In the genomic region with DNA sequence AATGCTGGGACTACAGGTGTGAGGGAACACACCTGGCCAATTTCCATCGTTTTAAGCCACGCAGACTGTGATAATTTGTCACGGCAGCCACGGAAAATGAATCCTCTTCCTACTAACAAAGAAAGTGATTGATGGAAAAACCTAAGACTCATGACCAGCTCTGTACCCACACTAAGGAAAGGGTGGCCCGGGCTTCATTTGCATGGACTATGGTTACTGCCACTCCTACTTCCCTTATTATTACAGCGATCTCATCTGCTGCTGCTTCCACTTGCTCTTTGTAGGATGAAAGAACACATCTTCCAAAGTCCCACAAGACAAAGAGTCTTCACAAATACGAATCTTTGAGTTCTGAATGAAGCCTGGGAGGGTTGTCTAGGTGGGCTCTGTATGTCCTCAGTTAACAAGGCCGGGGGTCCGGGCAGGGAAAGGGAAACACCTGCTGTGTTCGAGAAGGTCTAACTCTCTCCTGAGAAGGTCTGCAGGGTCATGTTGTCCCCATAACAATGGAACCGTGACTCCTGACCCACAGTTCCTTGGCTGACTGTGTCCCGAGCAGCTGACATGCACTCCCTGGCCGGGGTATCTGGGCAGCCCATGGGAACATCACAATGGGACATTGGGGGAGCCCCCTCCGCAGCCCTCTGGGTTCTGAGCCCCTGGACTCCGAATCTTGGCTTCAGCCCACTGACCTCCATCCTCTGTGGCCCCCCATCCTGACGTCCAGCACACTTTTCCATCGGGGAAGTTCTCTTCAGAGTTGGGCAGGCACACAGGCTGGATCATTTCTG, we compare ENCODE assay signal across 38 cellular contexts. TPM values are rescaled to one million over a fixed set of nuclear protein-coding genes. Genes with fewer than 3 reads are reported as not detected.
DNase-seq lines count a peak whose midpoint lies in the region; ATAC-seq, FAIRE-seq and TF ChIP-seq lines count a peak whose summit lies in the region.
"Had no signal": no experiment of that assay in that cellular context is flagged by ENCODE, and none has a peak within 500 bp of the region (broad histone marks: within the 10 kb centered on the region; RNA-seq: fewer than 3 reads in every experiment).

No MANE protein-coding gene starts in this region.

- H3K27me3 ChIP-seq in BLaER1 treated with 17β-estradiol and CSF1 and Interleukin-3, amounts not matched to agents 10 nM and 100 nM = no peaks in the 10 kb centered on the region
- H3K27me3 ChIP-seq in OCI-LY1 (ENCODE audit: insufficient read depth, low read length) (peaks cover 26% of the 10 kb centered on the region; the same call in 1 of the 2 replicates), GM12878 (replicated peaks in 1 of 2; ENCODE audit: control insufficient read depth in 2 of 2, insufficient read depth in 2 of 2, low read length in 1 of 2) (no peaks in the 10 kb centered on the region), sigmoid colon (peaks cover 0 to 23% (median 11%) of the 10 kb centered on the region in 3 donors), tibial nerve (peaks cover 0 to 11% of the 10 kb centered on the region in 2 donors)
- H3K27me3 ChIP-seq: adrenal gland, right lobe of liver, SJSA1 had no signal

- TF ChIP-seq EP300 in GM12878 (IDR thresholded peaks at IDR 0.05; ENCODE audit: borderline replicate concordance in 1 of 2, control insufficient read depth in 1 of 2, low read depth in 2 of 2, low read length in 2 of 2) (no peak), sigmoid colon (IDR thresholded peaks at IDR 0.05) (no peak), tibial nerve (IDR thresholded peaks at IDR 0.05) (no peak)

- no peak for DNase-seq in GM12878 (ENCODE audit: low read depth, low spot score)
- peak; percentile 21 for DNase-seq in sigmoid colon
- DNase-seq in activated naive CD4-positive, alpha-beta T cell (lab: John Stamatoyannopoulos, UW) = no peak
- no peak for DNase-seq in naive thymus-derived CD8-positive, alpha-beta T cell
- DNase-seq in tibial nerve (ENCODE audit: low spot score in 2 of 2) = no peak
- DNase-seq: activated CD4-positive, CD25-positive, alpha-beta regulatory T cell; activated naive CD4-positive, alpha-beta T cell treated with anti-CD3 and anti-CD28 coated beads for 36 hours; activated T-cell treated with anti-CD3 and anti-CD28 coated beads, Interleukin-2, amount 50 U/mL, for 72 hours; adrenal gland; CD8-positive, alpha-beta T cell; EL; endodermal cell; H7; head of caudate nucleus; left ventricle myocardium inferior; naive thymus-derived CD4-positive, alpha-beta T cell; NCI-H146; NCI-H2107; NCI-H345; NCI-H69; nucleus accumbens; stimulated activated CD4-positive, alpha-beta T cell treated with anti-CD3 and anti-CD28 coated beads, Interleukin-12 subunit alpha, Interleukin-12 subunit beta, amount 100 ng/mL, for 4 hours; stimulated activated CD4-positive, alpha-beta T cell treated with anti-CD3 and anti-CD28 coated beads, Interleukin-4, amount 100 ng/mL, for 1 hour; T1000 had no signal

- H3K27ac Mint-ChIP-seq in naive thymus-derived CD8-positive, alpha-beta T cell = no peak overlapping the region
- H3K27ac Mint-ChIP-seq: activated naive CD4-positive, alpha-beta T cell treated with anti-CD3 and anti-CD28 coated beads for 36 hours; activated T-cell treated with anti-CD3 and anti-CD28 coated beads, Interleukin-2, amount 50 U/mL, for 72 hours; CD8-positive, alpha-beta T cell; dendritic cell treated with granulocyte-macrophage colony-stimulating factor and Interleukin-4, amounts not matched to agents 40 ng/mL and 50 ng/mL, for 4 days; endodermal cell; type B pancreatic cell had no signal

- no peak overlapping the region for H3K9ac ChIP-seq in BLaER1 treated with 17β-estradiol and CSF1 and Interleukin-3, amounts not matched to agents 10 nM and 100 nM
- no peak overlapping the region for H3K9ac ChIP-seq in OCI-LY1 (ENCODE audit: low read length)
- H3K9ac ChIP-seq in GM12878 (ENCODE audit: control insufficient read depth, insufficient read depth, low read length) = no peak overlapping the region
- H3K9ac ChIP-seq: KMS-11 had no signal

- H3K27ac ChIP-seq in BLaER1 treated with 17β-estradiol and CSF1 and Interleukin-3, amounts not matched to agents 10 nM and 100 nM = no peak overlapping the region
- no peak overlapping the region for H3K27ac ChIP-seq in OCI-LY1 (ENCODE audit: low read depth, low read length, poor library complexity, severe bottlenecking)
- no peak overlapping the region for H3K27ac ChIP-seq in GM12878 (ENCODE audit: control insufficient read depth, insufficient read depth)
- H3K27ac ChIP-seq in sigmoid colon = no peak overlapping the region
- H3K27ac ChIP-seq in tibial nerve = no peak overlapping the region
- H3K27ac ChIP-seq: adrenal gland, KMS-11, left ventricle myocardium inferior, prostate gland, right lobe of liver, SJSA1 had no signal

- TF ChIP-seq POLR2A in GM12878 (IDR thresholded peaks at IDR 0.05; ENCODE audit: low read depth, low read length) (no peak), sigmoid colon (IDR thresholded peaks at IDR 0.05) (no peak), tibial nerve (IDR thresholded peaks at IDR 0.05) (no peak)

- CTCF ChIA-PET in GM12878 (lab: Yijun Ruan, JAX) = interaction anchor here (1.3 to 3.8 kb wide), 2 partner anchors 42 kb away, joined by 3 to 15 read pairs; no protein-coding TSS in a partner anchor

- ATAC-seq in GM12878 (peak; percentile 40; the same call in 1 of the 3 replicates), GM18867 (IDR thresholded peaks at IDR 0.05; ENCODE audit: unreplicated experiment) (no peak)
- no peak for ATAC-seq in naive thymus-derived CD8-positive, alpha-beta T cell
- ATAC-seq: activated T-cell treated with anti-CD3 and anti-CD28 coated beads, Interleukin-2, amount 50 U/mL, for 72 hours; CD8-positive, alpha-beta T cell; naive thymus-derived CD4-positive, alpha-beta T cell; right lobe of liver had no signal

- no peak for TF ChIP-seq CTCF in OCI-LY1 (IDR thresholded peaks at IDR 0.05; ENCODE audit: low read length)
- no peak for TF ChIP-seq CTCF in GM12878 (IDR thresholded peaks at IDR 0.05 in 2 of 3, conservative IDR thresholded peaks at IDR 0.05 in 1 of 3; ENCODE audit: control insufficient read depth in 2 of 3, extremely low read depth in 1 of 3, insufficient read depth in 1 of 3, low read depth in 3 of 3, low read length in 3 of 3)
- TF ChIP-seq CTCF in sigmoid colon (IDR thresholded peaks at IDR 0.05) = no peak
- no peak for TF ChIP-seq CTCF in tibial nerve (IDR thresholded peaks at IDR 0.05)

- in situ Hi-C loops in GM12878 (cut with MboI) = loop anchor here (5.0 kb wide), 1 partner anchor 68 kb away; no protein-coding TSS in a partner anchor

- WGBS in GM12878 (ENCODE audit: insufficient coverage, insufficient replicate concordance, low lambda C conversion rate, missing lambda C conversion rate) = 27% methylated on average over 17 of the region's 17 CpGs
- WGBS in sigmoid colon, 2 donors = 78 to 84% methylated on average over 17 of the region's 17 CpGs
- 68 to 75% methylated on average over 17 of the region's 17 CpGs for WGBS in tibial nerve, 2 donors

- BruUV-seq in GM12878 (replicated peaks; lab: Mats Ljungman, UMichigan) = no TSS peak

- peaks cover 14 to 28% (median 26%) of the 10 kb centered on the region in 11 experiments for H3K9me3 ChIP-seq in BLaER1 treated with 17β-estradiol and CSF1 and Interleukin-3, amounts not matched to agents 10 nM and 100 nM (replicated peaks in 1 of 11)
- peaks cover 10% of the 10 kb centered on the region; the same call in 1 of the 2 replicates for H3K9me3 ChIP-seq in OCI-LY1 (ENCODE audit: low read length)
- peaks cover 6% of the 10 kb centered on the region; the same call in 2 of the 3 replicates for H3K9me3 ChIP-seq in GM12878 (replicated peaks; ENCODE audit: control insufficient read depth, insufficient read depth, low read length)
- H3K9me3 ChIP-seq in sigmoid colon = peaks cover 0 to 4% (median 0%) of the 10 kb centered on the region in 4 donors
- H3K9me3 ChIP-seq in tibial nerve = peaks cover 0 to 26% (median 3%) of the 10 kb centered on the region in 4 donors
- H3K9me3 ChIP-seq: adrenal gland, prostate gland, right lobe of liver had no signal

- H3K27me3 Mint-ChIP-seq in naive thymus-derived CD8-positive, alpha-beta T cell = peaks cover 0 to 4% (median 0%) of the 10 kb centered on the region in 5 donors
- H3K27me3 Mint-ChIP-seq: central memory CD8-positive, alpha-beta T cell; naive thymus-derived CD4-positive, alpha-beta T cell had no signal

- H3K36me3 ChIP-seq in BLaER1 treated with 17β-estradiol and CSF1 and Interleukin-3, amounts not matched to agents 10 nM and 100 nM = peaks cover 0 to 10% (median 0%) of the 10 kb centered on the region in 11 experiments; a peak in 4 of 22 replicates
- H3K36me3 ChIP-seq in OCI-LY1 (ENCODE audit: insufficient read depth, low read length) = no peaks in the 10 kb centered on the region; the same call in 1 of the 2 replicates
- no peaks in the 10 kb centered on the region for H3K36me3 ChIP-seq in GM12878 (ENCODE audit: control insufficient read depth in 2 of 2, insufficient read depth in 2 of 2, low read length in 1 of 2)
- no peaks in the 10 kb centered on the region for H3K36me3 ChIP-seq in sigmoid colon
- H3K36me3 ChIP-seq in tibial nerve = no peaks in the 10 kb centered on the region
- H3K36me3 ChIP-seq: adrenal gland, left ventricle myocardium inferior, prostate gland, right lobe of liver, SJSA1 had no signal

- FAIRE-seq in GM12878 (lab: Jason Lieb, UNC) = peak; percentile 57
- FAIRE-seq: A204.1, GM18507, islet of Langerhans had no signal

- peaks cover 0 to 15% (median 5%) of the 10 kb centered on the region in 9 donors for H3K9me3 Mint-ChIP-seq in naive thymus-derived CD8-positive, alpha-beta T cell

- peaks cover 12 to 22% (median 16%) of the 10 kb centered on the region in 4 donors for H3K4me1 Mint-ChIP-seq in naive thymus-derived CD8-positive, alpha-beta T cell
- H3K4me1 Mint-ChIP-seq: central memory CD8-positive, alpha-beta T cell had no signal

- H3F3A ChIP-seq in OCI-LY1 (ENCODE audit: insufficient read depth, low read length) = no peaks in the 10 kb centered on the region

- H3K4me3 ChIP-seq in BLaER1 treated with 17β-estradiol and CSF1 and Interleukin-3, amounts not matched to agents 10 nM and 100 nM = no peak overlapping the region
- H3K4me3 ChIP-seq in OCI-LY1 (ENCODE audit: low read depth, low read length, poor library complexity, severe bottlenecking) (no peak overlapping the region), GM12878 (no peak overlapping the region), sigmoid colon (no peak overlapping the region), tibial nerve (no peak overlapping the region)
- H3K4me3 ChIP-seq: adrenal gland, left ventricle myocardium inferior, prostate gland, right lobe of liver, SJSA1 had no signal

- no peaks in the 10 kb centered on the region for H4K20me1 ChIP-seq in BLaER1 treated with 17β-estradiol and CSF1 and Interleukin-3, amounts not matched to agents 10 nM and 100 nM
- no peaks in the 10 kb centered on the region for H4K20me1 ChIP-seq in OCI-LY1 (ENCODE audit: insufficient read depth, low read length)
- H4K20me1 ChIP-seq in GM12878 (ENCODE audit: control insufficient read depth, insufficient read depth) = no peaks in the 10 kb centered on the region

- H3K4me3 Mint-ChIP-seq in naive thymus-derived CD8-positive, alpha-beta T cell = no peak overlapping the region
- H3K4me3 Mint-ChIP-seq: activated naive CD4-positive, alpha-beta T cell treated with anti-CD3 and anti-CD28 coated beads for 36 hours; activated T-cell treated with anti-CD3 and anti-CD28 coated beads, Interleukin-2, amount 50 U/mL, for 72 hours; CD8-positive, alpha-beta T cell; central memory CD8-positive, alpha-beta T cell; dendritic cell treated with granulocyte-macrophage colony-stimulating factor and Interleukin-4, amounts not matched to agents 40 ng/mL and 50 ng/mL, for 4 days; endodermal cell; naive thymus-derived CD4-positive, alpha-beta T cell; type B pancreatic cell had no signal

- intact Hi-C loops in GM12878 (cut with micrococcal nuclease; ENCODE audit: unreplicated experiment) = loop anchor here (2.0 to 5.0 kb wide), 2 partner anchors 21 to 63 kb away; no protein-coding TSS in a partner anchor
- intact Hi-C loops in sigmoid colon (cut with DNase I) = no loop called here

- H3K4me1 ChIP-seq in BLaER1 treated with 17β-estradiol and CSF1 and Interleukin-3, amounts not matched to agents 10 nM and 100 nM = peaks cover 35 to 54% (median 43%) of the 10 kb centered on the region in 10 experiments
- H3K4me1 ChIP-seq in OCI-LY1 (ENCODE audit: insufficient read depth, low read length, severe bottlenecking) = peaks cover 9% of the 10 kb centered on the region
- H3K4me1 ChIP-seq in GM12878 (ENCODE audit: control insufficient read depth, insufficient read depth, low read length) = no peaks in the 10 kb centered on the region
- no peaks in the 10 kb centered on the region for H3K4me1 ChIP-seq in sigmoid colon
- no peaks in the 10 kb centered on the region for H3K4me1 ChIP-seq in tibial nerve
- H3K4me1 ChIP-seq: adrenal gland, left ventricle myocardium inferior, right lobe of liver, SJSA1 had no signal

- no peaks in the 10 kb centered on the region for H3K9me2 ChIP-seq in OCI-LY1 (ENCODE audit: low read depth, low read length)

- POLR2A ChIA-PET in GM12878 (lab: Charles Lee) = no interaction called here
- POLR2A ChIA-PET in naive thymus-derived CD8-positive, alpha-beta T cell (lab: Charles Lee) = interaction anchor here (1.1 kb wide), 1 partner anchor 35 kb away, joined by 3 read pairs; no protein-coding TSS in a partner anchor

- H3K36me3 Mint-ChIP-seq in naive thymus-derived CD8-positive, alpha-beta T cell = peaks cover 0 to 9% (median 6%) of the 10 kb centered on the region in 3 donors
- H3K36me3 Mint-ChIP-seq: type B pancreatic cell had no signal

- TF ChIP-seq RAD21 in GM12878 (IDR thresholded peaks at IDR 0.05; ENCODE audit: insufficient read depth, low read depth, low read length) = no peak

- H2AFZ ChIP-seq in OCI-LY1 (ENCODE audit: low read length) = no peak overlapping the region
- H2AFZ ChIP-seq in GM12878 (ENCODE audit: control insufficient read depth, low read depth, low read length) = no peak overlapping the region

- SMC1A ChIA-PET in GM12878 (lab: Charles Lee; ENCODE audit: uncharacterized antibody, unreplicated experiment) = interaction anchor here (1.1 to 4.7 kb wide), 2 partner anchors 13 to 160 kb away, joined by 3 to 19 read pairs; no protein-coding TSS in a partner anchor

- H3K79me2 ChIP-seq in OCI-LY1 (ENCODE audit: insufficient read depth, low read length) (no peaks in the 10 kb centered on the region), GM12878 (ENCODE audit: control insufficient read depth, insufficient read depth, low read length) (no peaks in the 10 kb centered on the region)

- RAD21 ChIA-PET in GM12878 (lab: Charles Lee; ENCODE audit: unreplicated experiment) = no interaction called here

- H3K4me2 ChIP-seq in BLaER1 treated with 17β-estradiol and CSF1 and Interleukin-3, amounts not matched to agents 10 nM and 100 nM = peak overlapping the region; percentile 41 to 84 (median 63)
- H3K4me2 ChIP-seq in OCI-LY1 (ENCODE audit: low read length) (peak overlapping the region; percentile 16; the same call in 1 of the 2 replicates), GM12878 (ENCODE audit: control insufficient read depth, insufficient read depth) (no peak overlapping the region)
- H3K4me2 ChIP-seq: KMS-11 had no signal

RNA-seq across cellular contexts. Expression of gene TFF1, which starts 13.3 kb away (rescaled TPM):
- total RNA-seq in GM12878 (2013; cell fraction: nucleolus; rRNA removed) = not detected in 2 replicates
- total RNA-seq in GM12878 (2014; rRNA removed) (not detected in 2 replicates), GM12878 (2014; rRNA removed; fragmentation: Illumina TruSeq; extraction: Trizol) (not detected in 2 replicates), GM12878 (2021) (0.40 TPM in 1 of 2 replicates, not detected in the other), sigmoid colon (1 to 10 TPM in 1 of 4 donors, not detected in 3; 1.1 TPM), tibial nerve (not detected)
- not detected for polyA plus RNA-seq in GM12878 (2011; ENCODE audit: low read depth)
- polyA plus RNA-seq in GM12878 (2011; rRNA removed) (not detected in 2 replicates), GM12878 (2014; fragmentation: Illumina TruSeq; extraction: Trizol) (not detected in 2 replicates), GM12878 (2014; fragmentation: Nextera tagmentation; extraction: Ambion mirVana) (under 1 TPM in 1 of 2 experiments, not detected in 1; 0.13 TPM), GM12878 (2014; rRNA removed) (0.24 TPM in 1 of 2 replicates, not detected in the other), GM12878 (2016; fragmentation: Nextera tagmentation; extraction: Ambion mirVana) (not detected), sigmoid colon (100 to 1,000 TPM; 414 to 706 (median 493) TPM)
- not detected in 2 replicates for polyA plus RNA-seq in GM12878 (2011; cell fraction: cytosol; rRNA removed)
- not detected in 2 replicates for polyA plus RNA-seq in GM12878 (2011; cell fraction: nucleus; rRNA removed)
- polyA plus RNA-seq in GM12878 (2012) = not detected in 2 replicates
- polyA minus RNA-seq in GM12878 (2011; rRNA and poly(A)+ RNA removed) = not detected in 2 replicates
- not detected in 2 replicates for polyA minus RNA-seq in GM12878 (2011; cell fraction: cytosol; rRNA and poly(A)+ RNA removed)
- not detected in 2 replicates for polyA minus RNA-seq in GM12878 (2011; cell fraction: nucleus; rRNA and poly(A)+ RNA removed)
- total RNA-seq in naive thymus-derived CD8-positive, alpha-beta T cell = not detected
- not detected for polyA plus RNA-seq in naive thymus-derived CD8-positive, alpha-beta T cell
- total RNA-seq: activated naive CD4-positive, alpha-beta T cell treated with anti-CD3 and anti-CD28 coated beads for 36 hours; CD8-positive, alpha-beta T cell; H7; left ventricle myocardium inferior; naive thymus-derived CD4-positive, alpha-beta T cell; right lobe of liver; SJSA1; subcutaneous adipose tissue had no signal
- polyA plus RNA-seq: naive thymus-derived CD4-positive, alpha-beta T cell had no signal

RNA-seq across cellular contexts. Expression of gene TMPRSS3, which starts 16.2 kb away (rescaled TPM):
- 4.1 and 4.2 TPM in 2 replicates for total RNA-seq in GM12878 (2013; cell fraction: nucleolus; rRNA removed)
- 0.65 and 1.4 TPM in 2 replicates for total RNA-seq in GM12878 (2014; rRNA removed)
- total RNA-seq in GM12878 (2014; rRNA removed; fragmentation: Illumina TruSeq; extraction: Trizol) = 0.63 and 0.83 TPM in 2 replicates
- 0.90 and 1.2 TPM in 2 replicates for total RNA-seq in GM12878 (2021)
- 13.4 TPM for polyA plus RNA-seq in GM12878 (2011; ENCODE audit: low read depth)
- polyA plus RNA-seq in GM12878 (2011; rRNA removed) = not detected in 2 replicates
- polyA plus RNA-seq in GM12878 (2011; cell fraction: cytosol; rRNA removed) = 0.03 TPM in 1 of 2 replicates, not detected in the other
- 0.13 TPM in 1 of 2 replicates, not detected in the other for polyA plus RNA-seq in GM12878 (2011; cell fraction: nucleus; rRNA removed)
- polyA plus RNA-seq in GM12878 (2012) = 16.4 and 22.8 TPM in 2 replicates
- polyA plus RNA-seq in GM12878 (2014; fragmentation: Illumina TruSeq; extraction: Trizol) = 0.17 and 0.51 TPM in 2 replicates
- 1 to 10 TPM in 1 of 2 experiments, under 1 TPM in 1; 0.82 to 1.5 TPM for polyA plus RNA-seq in GM12878 (2014; fragmentation: Nextera tagmentation; extraction: Ambion mirVana)
- 0.51 and 1.3 TPM in 2 replicates for polyA plus RNA-seq in GM12878 (2014; rRNA removed)
- polyA plus RNA-seq in GM12878 (2016; fragmentation: Nextera tagmentation; extraction: Ambion mirVana) = under 1 TPM; 0.56 to 0.59 TPM
- polyA minus RNA-seq in GM12878 (2011; rRNA and poly(A)+ RNA removed) = 0.10 TPM in 1 of 2 replicates, not detected in the other
- 1.6 TPM in 1 of 2 replicates, not detected in the other for polyA minus RNA-seq in GM12878 (2011; cell fraction: cytosol; rRNA and poly(A)+ RNA removed)
- polyA minus RNA-seq in GM12878 (2011; cell fraction: nucleus; rRNA and poly(A)+ RNA removed) = not detected in 2 replicates
- total RNA-seq in sigmoid colon = under 1 TPM in 1 of 4 donors, not detected in 3; 0.16 TPM
- polyA plus RNA-seq in sigmoid colon = 1 to 10 TPM in 1 of 3 donors, under 1 TPM in 1, not detected in 1; 0.60 to 1.3 TPM
- total RNA-seq in naive thymus-derived CD8-positive, alpha-beta T cell = 1 to 10 TPM; 2.2 to 2.9 TPM
- 1 to 10 TPM in 1 of 3 donors, under 1 TPM in 1, not detected in 1; 0.89 to 1.4 TPM for polyA plus RNA-seq in naive thymus-derived CD8-positive, alpha-beta T cell
- not detected for total RNA-seq in tibial nerve
- total RNA-seq: endodermal cell, H7, left ventricle myocardium inferior had no signal

RNA-seq across cellular contexts. Expression of gene UBASH3A, which starts 24.1 kb away (rescaled TPM):
- 1.8 and 1.9 TPM in 2 replicates for total RNA-seq in GM12878 (2013; cell fraction: nucleolus; rRNA removed)
- total RNA-seq in GM12878 (2014; rRNA removed) (0.05 and 0.17 TPM in 2 replicates), GM12878 (2014; rRNA removed; fragmentation: Illumina TruSeq; extraction: Trizol) (0.05 and 0.13 TPM in 2 replicates), GM12878 (2021) (0.27 and 0.28 TPM in 2 replicates), sigmoid colon (not detected), tibial nerve (1 to 10 TPM in 1 of 4 donors, under 1 TPM in 2, not detected in 1; 0.59 to 5.9 (median 0.90) TPM)
- 0.16 TPM for polyA plus RNA-seq in GM12878 (2011; ENCODE audit: low read depth)
- polyA plus RNA-seq in GM12878 (2011; rRNA removed) (0.16 and 0.33 TPM in 2 replicates), GM12878 (2014; fragmentation: Illumina TruSeq; extraction: Trizol) (0.17 and 0.21 TPM in 2 replicates), GM12878 (2014; fragmentation: Nextera tagmentation; extraction: Ambion mirVana) (under 1 TPM in 1 of 2 experiments, not detected in 1; 0.04 TPM), GM12878 (2014; rRNA removed) (0.20 and 0.23 TPM in 2 replicates), GM12878 (2016; fragmentation: Nextera tagmentation; extraction: Ambion mirVana) (under 1 TPM; 0.26 to 0.39 TPM), sigmoid colon (1 to 10 TPM in 1 of 3 donors, not detected in 2; 3.9 TPM)
- polyA plus RNA-seq in GM12878 (2011; cell fraction: cytosol; rRNA removed) = 0.36 and 0.57 TPM in 2 replicates
- 1.8 and 2.2 TPM in 2 replicates for polyA plus RNA-seq in GM12878 (2011; cell fraction: nucleus; rRNA removed)
- 0.26 and 0.59 TPM in 2 replicates for polyA plus RNA-seq in GM12878 (2012)
- polyA minus RNA-seq in GM12878 (2011; rRNA and poly(A)+ RNA removed) = 0.72 TPM in 1 of 2 replicates, not detected in the other
- polyA minus RNA-seq in GM12878 (2011; cell fraction: cytosol; rRNA and poly(A)+ RNA removed) = 0.73 TPM in 1 of 2 replicates, not detected in the other
- polyA minus RNA-seq in GM12878 (2011; cell fraction: nucleus; rRNA and poly(A)+ RNA removed) = 0.73 and 0.86 TPM in 2 replicates
- 10 to 100 TPM; 91.6 to 99.6 TPM for total RNA-seq in naive thymus-derived CD8-positive, alpha-beta T cell
- 10 to 100 TPM; 32.8 to 75.3 (median 53.9) TPM for polyA plus RNA-seq in naive thymus-derived CD8-positive, alpha-beta T cell
- total RNA-seq: endodermal cell, H7, left ventricle myocardium inferior, SJSA1 had no signal

RNA-seq across cellular contexts. Expression of gene TFF2, which starts 28.8 kb away (rescaled TPM):
- total RNA-seq in GM12878 (2013; cell fraction: nucleolus; rRNA removed) = not detected in 2 replicates
- total RNA-seq in GM12878 (2014; rRNA removed) = not detected in 2 replicates
- not detected in 2 replicates for total RNA-seq in GM12878 (2014; rRNA removed; fragmentation: Illumina TruSeq; extraction: Trizol)
- total RNA-seq in GM12878 (2021) = not detected in 2 replicates
- not detected for polyA plus RNA-seq in GM12878 (2011; ENCODE audit: low read depth)
- polyA plus RNA-seq in GM12878 (2011; rRNA removed) = 0.24 and 0.56 TPM in 2 replicates
- 0.37 and 0.45 TPM in 2 replicates for polyA plus RNA-seq in GM12878 (2011; cell fraction: cytosol; rRNA removed)
- 0.28 TPM in 1 of 2 replicates, not detected in the other for polyA plus RNA-seq in GM12878 (2011; cell fraction: nucleus; rRNA removed)
- polyA plus RNA-seq in GM12878 (2012) = not detected in 2 replicates
- not detected in 2 replicates for polyA plus RNA-seq in GM12878 (2014; fragmentation: Illumina TruSeq; extraction: Trizol)
- polyA plus RNA-seq in GM12878 (2014; fragmentation: Nextera tagmentation; extraction: Ambion mirVana) = not detected
- not detected in 2 replicates for polyA plus RNA-seq in GM12878 (2014; rRNA removed)
- polyA plus RNA-seq in GM12878 (2016; fragmentation: Nextera tagmentation; extraction: Ambion mirVana) = not detected
- polyA minus RNA-seq in GM12878 (2011; rRNA and poly(A)+ RNA removed) = not detected in 2 replicates
- polyA minus RNA-seq in GM12878 (2011; cell fraction: cytosol; rRNA and poly(A)+ RNA removed) = not detected in 2 replicates
- polyA minus RNA-seq in GM12878 (2011; cell fraction: nucleus; rRNA and poly(A)+ RNA removed) = not detected in 2 replicates
- total RNA-seq in sigmoid colon = not detected
- 10 to 100 TPM in 1 of 3 donors, 1 to 10 TPM in 2; 1.5 to 23.4 (median 3.0) TPM for polyA plus RNA-seq in sigmoid colon
- not detected for total RNA-seq in naive thymus-derived CD8-positive, alpha-beta T cell
- polyA plus RNA-seq in naive thymus-derived CD8-positive, alpha-beta T cell = not detected
- not detected for total RNA-seq in tibial nerve
- total RNA-seq: activated naive CD4-positive, alpha-beta T cell treated with anti-CD3 and anti-CD28 coated beads for 36 hours; activated T-cell treated with anti-CD3 and anti-CD28 coated beads, Interleukin-2, amount 50 U/mL, for 72 hours; adrenal gland; CD8-positive, alpha-beta T cell; endodermal cell; H7; left ventricle myocardium inferior; naive thymus-derived CD4-positive, alpha-beta T cell; prostate gland; SJSA1; subcutaneous adipose tissue had no signal
- polyA plus RNA-seq: naive thymus-derived CD4-positive, alpha-beta T cell had no signal

Comparison
In these comparisons a context has a peak if more than half of its experiments do, and no peak if none do; other contexts are left out.
1. RNA of gene UBASH3A, which starts 24.1 kb away (total RNA-seq): 91.6 to 99.6 TPM in naive thymus-derived CD8-positive, alpha-beta T cell; 0.59 to 5.9 TPM in tibial nerve, 0.05 to 1.9 TPM in GM12878 and not detected in sigmoid colon; every median in the first group is over 10 times any median in the second.